Comparison of ENCODE assay signal across 8 cellular contexts in the genomic region with DNA sequence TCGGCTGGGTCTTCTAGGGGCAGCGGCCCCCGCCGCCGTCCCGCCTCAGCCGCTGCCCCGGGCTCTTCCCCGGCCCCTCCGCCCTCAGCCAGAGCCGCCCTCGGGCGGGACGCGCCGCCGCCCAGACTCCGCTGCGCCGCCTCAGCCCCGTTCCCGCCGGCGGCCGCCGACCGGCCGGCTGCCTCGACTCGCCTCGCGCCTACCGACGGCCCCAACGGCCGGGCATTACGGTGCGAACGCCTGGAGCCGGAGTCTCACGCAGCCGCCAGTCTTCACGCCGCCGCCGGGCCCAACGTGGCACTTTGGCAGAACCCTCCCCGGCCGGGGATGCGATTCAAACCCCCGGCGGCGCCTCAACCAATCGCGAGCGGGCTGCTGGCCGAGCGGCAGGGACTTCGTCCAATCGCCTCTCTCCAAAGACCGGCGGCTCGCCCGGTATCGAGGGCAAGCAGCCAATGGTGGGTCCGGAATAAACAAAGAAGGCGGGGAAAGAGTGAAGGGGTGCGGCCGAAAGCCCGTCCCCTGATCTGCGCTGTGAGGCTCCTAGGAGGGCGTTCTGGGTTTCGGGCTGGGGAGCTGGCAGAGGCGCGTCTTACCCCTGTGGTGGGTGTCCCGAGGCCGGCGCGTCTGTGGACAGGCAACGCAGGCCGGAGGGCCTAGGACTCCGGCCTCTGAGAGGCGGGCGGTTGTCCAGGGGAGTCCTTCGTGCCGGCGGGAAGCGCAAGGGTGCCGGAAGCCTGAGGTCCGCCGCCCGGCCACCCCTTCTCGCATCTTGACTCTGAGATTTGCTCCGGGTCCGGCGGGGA. TPM values are rescaled to one million over a fixed set of nuclear protein-coding genes. Genes with fewer than 3 reads are reported as not detected.
DNase-seq lines count a peak whose midpoint lies in the region; ATAC-seq, FAIRE-seq and TF ChIP-seq lines count a peak whose summit lies in the region.

A gene (minus strand): TSS at position 309 of the 806 bp plus-strand sequence. CDS start 310 bp downstream, outside the sequence.

- WGBS in psoas muscle, 3 donors: 0 to 1% (median 0%) methylated on average over 80 to 96 of the region's 96 CpGs

- H3K36me3 ChIP-seq in right atrium auricular region (no peaks in the 10 kb centered on the region), psoas muscle (ENCODE audit: insufficient read depth in 1 of 2, low read depth in 1 of 2) (no peaks in the 10 kb centered on the region)

- peak within 1 kb of the TSS; percentile 72 to 96 for H3K4me3 ChIP-seq in right atrium auricular region
- peak within 1 kb of the TSS; percentile 96 for H3K4me3 ChIP-seq in psoas muscle

- H3K9me3 ChIP-seq in right atrium auricular region: no peaks in the 10 kb centered on the region
- H3K9me3 ChIP-seq in psoas muscle: no peaks in the 10 kb centered on the region

- ATAC-seq in HG02973 (IDR thresholded peaks at IDR 0.05; ENCODE audit: unreplicated experiment) (peak; percentile 82), psoas muscle (peak; percentile 97 to 98 (median 98))

- intact Hi-C loops in T-helper 2 cell treated with Interferon-gamma antibody and Interleukin-4, amounts not matched to agents 100 ng/mL and 5 ng/mL, for 36 hours (cut with micrococcal nuclease): loop anchor here (1.0 to 5.0 kb wide), 6 partner anchors 16 to 184 kb away; a partner anchor contains a TSS
- intact Hi-C loops in psoas muscle (cut with DNase I): loop anchor here (10.0 kb wide), 1 partner anchor 50 kb away; no protein-coding TSS in a partner anchor

- H3K4me1 ChIP-seq in right atrium auricular region: peaks cover 0 to 43% of the 10 kb centered on the region in 2 donors
- peaks cover 10% of the 10 kb centered on the region for H3K4me1 ChIP-seq in psoas muscle

- FAIRE-seq in GM18507 (lab: Jason Lieb, UNC): peak; percentile 84
- no peak for FAIRE-seq in urothelium cell line (lab: Jason Lieb, UNC)

- DNase-seq in GM18507 (ENCODE audit: extremely low spot score, insufficient read length, low read depth) (peak; percentile 92), NCI-H1930 (lab: John Stamatoyannopoulos, UW) (peak; percentile 96 to 98), anterior cingulate cortex (lab: John Stamatoyannopoulos, UW) (peak; percentile 81 to 98 (median 94)), right atrium auricular region (ENCODE audit: low spot score) (peak; percentile 99), psoas muscle (peak; percentile 98 to 99), urothelium cell line (ENCODE audit: low spot score) (peak; percentile 98)

- no peak for TF ChIP-seq CTCF in right atrium auricular region (IDR thresholded peaks at IDR 0.05)
- no peak for TF ChIP-seq CTCF in psoas muscle (IDR thresholded peaks at IDR 0.05)

- no peaks in the 10 kb centered on the region for H3K27me3 ChIP-seq in right atrium auricular region
- H3K27me3 ChIP-seq in psoas muscle (ENCODE audit: insufficient read depth in 3 of 3, low read length in 2 of 3): no peaks in the 10 kb centered on the region

- H3K27ac ChIP-seq in right atrium auricular region (peak within 1 kb of the TSS; percentile 72 to 85), psoas muscle (peak within 1 kb of the TSS; percentile 77)

RNA-seq across cellular contexts. Expression of the gene that starts here (rescaled TPM):
- total RNA-seq in T-helper 2 cell treated with Interferon-gamma antibody and Interleukin-4, amounts not matched to agents 100 ng/mL and 5 ng/mL, for 36 hours: 39.8 and 45.9 TPM in 2 replicates
- total RNA-seq in right atrium auricular region (10 to 100 TPM in 1 of 2 donors, 1 to 10 TPM in 1; 7.2 to 16.1 TPM), psoas muscle (10 to 100 TPM in 1 of 4 donors, 1 to 10 TPM in 3; 4.0 to 11.9 (median 4.5) TPM)
- 1 to 10 TPM; 2.2 to 5.3 (median 4.5) TPM for polyA plus RNA-seq in psoas muscle

Comparison
In these comparisons a context has a peak if more than half of its experiments do, and no peak if none do; other contexts are left out.
1. Peak in every context shown above with its lines: DNase-seq, ATAC-seq, H3K4me3 ChIP-seq and H3K27ac ChIP-seq.